ENCODE assay signal across 19 cellular contexts in genomic region chr2:113834057-113834720, GRCh38.
"Had no signal": no experiment of that assay in that cellular context is flagged by ENCODE, and none has a peak within 500 bp of the region (broad histone marks: within the 10 kb centered on the region; RNA-seq: fewer than 3 reads in every experiment).

No MANE protein-coding gene starts in this region.

- DNase-seq: activated CD4-positive, alpha-beta T cell treated with anti-CD3 and anti-CD28 coated beads for 1 hour; activated CD4-positive, alpha-beta T cell treated with anti-CD3 and anti-CD28 coated beads, Interleukin-2, amount 50 U/mL, for 48 hours; activated T-cell treated with anti-CD3 and anti-CD28 coated beads for 4 hours; dermis blood vessel endothelial cell; effector memory CD4-positive, alpha-beta T cell; glutamatergic neuron; kidney; mesenchymal stem cell; naive thymus-derived CD4-positive, alpha-beta T cell; stimulated activated CD4-positive, alpha-beta T cell treated with anti-CD3 and anti-CD28 coated beads, Interleukin-4, amount 100 ng/mL, for 24 hours; stomach; T-helper 2 cell; upper lobe of right lung; WERI-Rb-1 had no signal

- H3K27me3 ChIP-seq: cardiac muscle cell, foreskin keratinocyte, stomach, upper lobe of right lung had no signal

- H3K79me2 ChIP-seq: parathyroid adenoma had no signal

- H3K9me3 ChIP-seq: stomach, upper lobe of right lung had no signal

- ATAC-seq: foreskin keratinocyte; naive thymus-derived CD4-positive, alpha-beta T cell; sciatic nerve; stimulated activated effector memory CD8-positive, alpha-beta T cell treated with anti-CD3 and anti-CD28 coated beads, Interleukin-12 subunit alpha, Interleukin-12 subunit beta, amount 100 ng/mL, for 72 hours; upper lobe of right lung had no signal

- H3K4me3 ChIP-seq: cardiac muscle cell, stomach, upper lobe of right lung had no signal

- H3K27ac ChIP-seq: cardiac muscle cell, foreskin keratinocyte, parathyroid adenoma, stomach, upper lobe of right lung, WERI-Rb-1 had no signal

- H3K36me3 ChIP-seq: cardiac muscle cell, stomach, upper lobe of right lung, WERI-Rb-1 had no signal

- H3K4me1 ChIP-seq: parathyroid adenoma, stomach, upper lobe of right lung had no signal

- H2AFZ ChIP-seq: parathyroid adenoma had no signal

- H3K9ac ChIP-seq: parathyroid adenoma had no signal
